In the genomic region with DNA sequence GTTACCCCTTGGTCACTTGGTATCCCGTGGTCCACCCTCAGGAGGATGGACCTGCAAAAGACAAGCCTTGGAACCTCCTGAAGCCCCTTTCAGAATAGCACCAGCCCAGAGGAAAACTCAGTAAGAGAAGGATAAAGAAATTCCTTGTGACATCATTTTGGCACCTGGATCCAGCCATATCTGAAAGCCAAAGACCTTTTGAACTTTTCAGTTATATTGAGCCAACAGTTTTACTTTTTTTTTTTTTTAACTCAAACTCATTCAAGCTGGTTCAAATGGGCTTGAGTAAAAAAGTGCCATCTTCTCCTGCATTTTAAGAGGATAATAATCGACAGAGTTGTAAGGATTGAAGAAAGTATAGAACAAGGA, we compare ENCODE assay signal across 12 cellular contexts. TPM values are rescaled to one million over a fixed set of nuclear protein-coding genes. Genes with fewer than 3 reads are reported as not detected.
"Had no signal": no experiment of that assay in that cellular context is flagged by ENCODE, and none has a peak within 500 bp of the region (broad histone marks: within the 10 kb centered on the region; RNA-seq: fewer than 3 reads in every experiment).

No MANE protein-coding gene starts in this region.

- H3K4me1 ChIP-seq: HAP-1 had no signal

- H3K36me3 ChIP-seq: HAP-1 had no signal

- DNase-seq: GM23248, GOT3, H7, H9, HCEC 1CT, HFFc6 had no signal

- H3K4me3 ChIP-seq: GM23248, GM23338, HAP-1 had no signal

- H3K4me3 Mint-ChIP-seq: GM23338, H9, HFFc6 had no signal

- FAIRE-seq: H1, H54 had no signal

- ATAC-seq: GM23338, HCT116 had no signal

- H3K4me1 Mint-ChIP-seq: GM23338, H9 had no signal

- H3K27ac Mint-ChIP-seq: GM23338, H9, HFFc6 had no signal

- H3K9ac ChIP-seq: GM23248 had no signal

- H3K4me2 ChIP-seq: GM23338 had no signal

- H3K9me3 ChIP-seq: HAP-1 had no signal

- H2AFZ ChIP-seq: GM23248, GM23338 had no signal

- H3K27ac ChIP-seq: GM23248 had no signal

RNA-seq across cellular contexts. Expression of a gene that starts 50.3 kb away (rescaled TPM):
- total RNA-seq: GM23248, GM23338, H1, H4, H7, H9, HFFc6 had no signal
- polyA plus RNA-seq: GM23248, GM23338, H1 had no signal
